In genomic region chr4:3566306-3567100, GRCh38 we compare ENCODE assay signal across 8 cellular contexts. TPM values are rescaled to one million over a fixed set of nuclear protein-coding genes. Genes with fewer than 3 reads are reported as not detected.
DNase-seq lines count a peak whose midpoint lies in the region; TF ChIP-seq lines count a peak whose summit lies in the region.
"Not testable (repeated sequence)": the region's sequence is repeated elsewhere in the genome, so short reads cannot be mapped to it uniquely, and the experiment has no call there.

No MANE protein-coding gene starts in this region.

- CTCF ChIA-PET in HEK293 (lab: Yijun Ruan, JAX): interaction anchor here (0.6 to 0.7 kb wide), 3 partner anchors 184 to 664 kb away, joined by 3 to 5 read pairs (median 3); no protein-coding TSS in a partner anchor

- not testable (repeated sequence) for H3K4me3 ChIP-seq in AG10803 (ENCODE audit: low read length); HEK293 (ENCODE audit: low read depth, low read length); tibial artery

- H3K4me1 Mint-ChIP-seq in chondrocyte (ENCODE audit: low read depth); nephron progenitor cell: not testable (repeated sequence)

- not testable (repeated sequence) for TF ChIP-seq CTCF in AG10803 (conservative IDR thresholded peaks at IDR 0.05; ENCODE audit: low read length); HEK293 (tag by site-specific recombination; IDR thresholded peaks at IDR 0.05)
- peak; percentile 70 for TF ChIP-seq CTCF in chondrocyte (IDR thresholded peaks at IDR 0.05)
- TF ChIP-seq CTCF in nephron progenitor cell (IDR thresholded peaks at IDR 0.05): peak; percentile 30
- peak; percentile 14 to 49 for TF ChIP-seq CTCF in tibial artery (IDR thresholded peaks at IDR 0.05)

- not testable (repeated sequence) for H3K9me3 ChIP-seq in HEK293 (ENCODE audit: control insufficient read depth, insufficient read depth, low read depth, low read length); tibial artery

- H3K27ac Mint-ChIP-seq in chondrocyte (ENCODE audit: unreplicated experiment); nephron progenitor cell: not testable (repeated sequence)

- H3K27me3 Mint-ChIP-seq in chondrocyte (ENCODE audit: low read depth): not testable (repeated sequence)
- H3K27me3 Mint-ChIP-seq in nephron progenitor cell (ENCODE audit: low read depth, poor library complexity): peaks cover 12% of the 10 kb centered on the region

- H3K36me3 Mint-ChIP-seq in chondrocyte (ENCODE audit: low read depth); nephron progenitor cell (ENCODE audit: low read depth): not testable (repeated sequence)

- intact Hi-C loops in tibial artery (cut with DNase I; ENCODE audit: low total_unique reads): loop anchor here (10.0 kb wide), 1 partner anchor 308 kb away; no protein-coding TSS in a partner anchor

- H3K4me3 Mint-ChIP-seq in chondrocyte (ENCODE audit: unreplicated experiment); nephron progenitor cell: not testable (repeated sequence)

- in situ Hi-C loops in SK-MEL-5 (cut with HindIII; ENCODE audit: low pct_unique_long_range_greater_than_20kb, low sequenced_read_pairs): not testable (repeated sequence)

- not testable (repeated sequence) for H3K4me1 ChIP-seq in HEK293 (ENCODE audit: control insufficient read depth, insufficient read depth, low read length); tibial artery

- H3K9me3 Mint-ChIP-seq in chondrocyte (ENCODE audit: low read depth); nephron progenitor cell: not testable (repeated sequence)

- not testable (repeated sequence) for H3K27me3 ChIP-seq in tibial artery

- POLR2A ChIA-PET in HEK293 (lab: Yijun Ruan, JAX): not testable (repeated sequence)

- not testable (repeated sequence) for H3K36me3 ChIP-seq in HEK293 (ENCODE audit: control insufficient read depth in 2 of 2, insufficient read depth in 1 of 2, low read length in 2 of 2); tibial artery

- DNase-seq in AG10803 (ENCODE audit: low read depth): peak; percentile 7
- DNase-seq in NCI-H2171 treated with DMSO at 0.1 percent for 48 hours (lab: John Stamatoyannopoulos, UW): peak; percentile 12
- peak; percentile 19 for DNase-seq in SK-MEL-5 (ENCODE audit: low read depth, low spot score)
- DNase-seq in chondrocyte (ENCODE audit: low spot score): not testable (repeated sequence)
- DNase-seq in foreskin melanocyte: peak; percentile 1
- peak; percentile 29 for DNase-seq in nephron progenitor cell
- peak in 1 of 2 donors; percentile 52 for DNase-seq in tibial artery

- not testable (repeated sequence) for H3K27ac ChIP-seq in HEK293 (ENCODE audit: extremely low read depth, low read depth, low read length); tibial artery

TF ChIP-seq in HEK293, 187 proteins besides CTCF, POLR2A, EP300 and RAD21:
- TF ChIP-seq BCL6B (tag by site-specific recombination; IDR thresholded peaks at IDR 0.05): peak; percentile 29; the same call in 1 of the 2 replicates
TF ChIP-seq in HEK293: peak in this region for 1; not testable (repeated sequence) for 186.

RNA-seq across cellular contexts. Expression of gene LRPAP1, which starts 34.3 kb away (rescaled TPM):
- total RNA-seq in SK-MEL-5 (2014; rRNA removed; shearing (Covaris generic)): 528 and 584 TPM in 2 replicates
- polyA plus RNA-seq in SK-MEL-5 (2015; cell fraction: cytosol; rRNA removed): 812 and 884 TPM in 2 replicates
- polyA plus RNA-seq in SK-MEL-5 (2015; cell fraction: nucleus; rRNA removed): 134 TPM in 2 replicates
- total RNA-seq in chondrocyte: 135 to 142 TPM (median 142 TPM) in 3 replicates
